4 cellular contexts compared by ENCODE assay signal in the genomic region with DNA sequence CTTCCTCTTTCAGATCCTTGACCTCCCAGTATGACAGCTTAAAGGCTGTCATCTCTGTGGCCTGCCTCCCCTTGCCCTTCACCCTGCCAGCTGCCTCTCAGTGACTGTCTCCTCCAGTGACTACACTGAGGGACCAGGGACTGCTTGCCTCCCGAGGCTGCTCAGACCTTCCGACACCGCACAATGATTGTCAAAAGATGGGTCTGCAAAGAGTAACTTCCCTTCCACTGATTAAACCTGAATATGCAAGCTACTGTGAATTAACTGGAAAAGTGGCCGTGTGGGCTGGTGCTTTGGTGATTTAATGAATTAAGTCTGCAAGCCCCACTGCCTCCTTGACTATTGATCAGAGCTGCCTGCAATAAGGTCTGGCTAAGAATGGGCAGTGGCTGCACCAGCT. TPM values are rescaled to one million over a fixed set of nuclear protein-coding genes. Genes with fewer than 3 reads are reported as not detected.
"Had no signal": no experiment of that assay in that cellular context is flagged by ENCODE, and none has a peak within 500 bp of the region (broad histone marks: within the 10 kb centered on the region; RNA-seq: fewer than 3 reads in every experiment).

No MANE protein-coding gene starts in this region.

RNA-seq across cellular contexts. Expression of gene PRODH, which starts 51.6 kb away (rescaled TPM):
- total RNA-seq: LHCN-M2, OCI-LY7, RPMI7951, SJSA1 had no signal
